In the genomic region with DNA sequence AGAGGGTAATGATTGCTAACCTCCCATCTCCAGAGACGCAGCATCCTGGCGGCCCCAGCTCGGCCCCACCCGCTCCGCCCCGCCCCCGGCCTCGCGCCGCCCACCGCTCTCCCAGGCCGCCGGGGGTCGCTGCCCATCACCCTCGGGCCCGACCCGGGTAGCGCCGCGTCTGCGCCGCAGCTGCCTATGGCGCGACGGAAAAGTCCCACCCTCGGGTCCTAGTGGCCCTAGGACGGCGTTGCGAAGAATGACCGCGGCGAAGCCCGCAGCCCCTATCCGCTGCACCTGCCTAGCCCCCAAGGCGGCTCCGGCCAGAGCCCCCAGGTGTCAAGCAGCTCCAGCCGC, we compare ENCODE assay signal across 8 cellular contexts. TPM values are rescaled to one million over a fixed set of nuclear protein-coding genes. Genes with fewer than 3 reads are reported as not detected.
DNase-seq lines count a peak whose midpoint lies in the region; ATAC-seq, FAIRE-seq and TF ChIP-seq lines count a peak whose summit lies in the region.

No MANE protein-coding gene starts in this region.

- DNase-seq in DMS153 (lab: John Stamatoyannopoulos, UW), result peak; percentile 1
- DNase-seq in Peyer's patch, result peak in 2 of 3 donors; percentile 74 to 83
- peak; percentile 68 for DNase-seq in activated gamma-delta T cell treated with Interleukin-2 at 50 U/mL for 16 hours
- DNase-seq in pancreas, result peak in 1 of 6 donors; percentile 76
- peak; percentile 84 for DNase-seq in upper lobe of right lung

- intact Hi-C loops in pancreas (cut with DNase I), result no loop called here
- intact Hi-C loops in upper lobe of right lung (cut with DNase I), result no loop called here

- H3K27ac ChIP-seq in Peyer's patch, result peak overlapping the region; percentile 94 to 99 (median 98)
- peak overlapping the region; percentile 97 to 100 (median 98) for H3K27ac ChIP-seq in gastroesophageal sphincter
- H3K27ac ChIP-seq in pancreas, result peak overlapping the region; percentile 86 to 92 (median 88)
- peak overlapping the region; percentile 91 for H3K27ac ChIP-seq in upper lobe of right lung

- H3K27me3 ChIP-seq in Peyer's patch (no peaks in the 10 kb centered on the region), gastroesophageal sphincter (no peaks in the 10 kb centered on the region), pancreas (no peaks in the 10 kb centered on the region), upper lobe of right lung (no peaks in the 10 kb centered on the region)

- TF ChIP-seq EP300 in gastroesophageal sphincter (IDR thresholded peaks at IDR 0.05), result no peak

- WGBS in gastroesophageal sphincter (ENCODE audit: low coverage in 1 of 2), 2 donors, result no CpG with 5 or more reads among the region's 37 CpGs
- 0 to 1% methylated on average over 31 to 37 of the region's 37 CpGs for WGBS in pancreas, 2 donors

- TF ChIP-seq CTCF in Peyer's patch (IDR thresholded peaks at IDR 0.05) (peak in 3 of 6 experiments; percentile 14 to 47 (median 25)), gastroesophageal sphincter (IDR thresholded peaks at IDR 0.05) (peak in 2 of 4 experiments; percentile 30 to 32), pancreas (IDR thresholded peaks at IDR 0.05) (no peak), upper lobe of right lung (IDR thresholded peaks at IDR 0.05) (peak; percentile 19)

- peaks cover 0 to 33% (median 13%) of the 10 kb centered on the region in 4 donors for H3K4me1 ChIP-seq in Peyer's patch
- peaks cover 2 to 80% (median 18%) of the 10 kb centered on the region in 3 donors for H3K4me1 ChIP-seq in gastroesophageal sphincter
- H3K4me1 ChIP-seq in pancreas, result peaks cover 4 to 23% (median 18%) of the 10 kb centered on the region in 3 donors
- H3K4me1 ChIP-seq in upper lobe of right lung, result peaks cover 32% of the 10 kb centered on the region

- H3K36me3 ChIP-seq in Peyer's patch (peaks cover 0 to 50% (median 0%) of the 10 kb centered on the region in 3 donors), gastroesophageal sphincter (peaks cover 0 to 45% of the 10 kb centered on the region in 2 donors), pancreas (peaks cover 0 to 41% (median 12%) of the 10 kb centered on the region in 3 donors), upper lobe of right lung (peaks cover 47% of the 10 kb centered on the region)

- FAIRE-seq in pancreas (lab: Jason Lieb, UNC), result no peak

- peak overlapping the region; percentile 79 to 93 (median 84) for H3K4me3 ChIP-seq in Peyer's patch
- H3K4me3 ChIP-seq in gastroesophageal sphincter, result peak overlapping the region; percentile 79 to 87
- peak overlapping the region; percentile 60 to 92 (median 88) for H3K4me3 ChIP-seq in pancreas
- peak overlapping the region; percentile 77 for H3K4me3 ChIP-seq in upper lobe of right lung

- ATAC-seq in GM19455 (IDR thresholded peaks at IDR 0.05; ENCODE audit: unreplicated experiment) (peak; percentile 57), HG03571 (IDR thresholded peaks at IDR 0.05; ENCODE audit: unreplicated experiment) (peak; percentile 48), gastroesophageal sphincter (peak; percentile 76), pancreas (peak; percentile 42 to 68 (median 65)), upper lobe of right lung (peak; percentile 76)

- TF ChIP-seq POLR2A in Peyer's patch (IDR thresholded peaks at IDR 0.05) (no peak), gastroesophageal sphincter (IDR thresholded peaks at IDR 0.05) (no peak)

- H3K9me3 ChIP-seq in Peyer's patch, result no peaks in the 10 kb centered on the region
- H3K9me3 ChIP-seq in gastroesophageal sphincter, result no peaks in the 10 kb centered on the region
- no peaks in the 10 kb centered on the region for H3K9me3 ChIP-seq in pancreas
- H3K9me3 ChIP-seq in upper lobe of right lung, result no peaks in the 10 kb centered on the region

RNA-seq across cellular contexts. Expression of a gene that starts 0.5 kb away (rescaled TPM):
- total RNA-seq in Peyer's patch (100 to 1,000 TPM in 1 of 4 donors, 10 to 100 TPM in 3; 45.9 to 125 (median 79.9) TPM), gastroesophageal sphincter (10 to 100 TPM; 36.6 to 50.4 (median 43.7) TPM), pancreas (10 to 100 TPM; 25.1 to 49.7 (median 32.6) TPM), upper lobe of right lung (75.8 TPM)
- polyA plus RNA-seq in pancreas, result 10 to 100 TPM; 57.6 to 60.4 TPM

RNA-seq across cellular contexts. Expression of a gene that starts 0.6 kb away (rescaled TPM):
- total RNA-seq in Peyer's patch, result 10 to 100 TPM; 54.5 to 92.4 (median 70.5) TPM
- total RNA-seq in gastroesophageal sphincter, result 10 to 100 TPM; 32.5 to 71.1 (median 48.3) TPM
- total RNA-seq in pancreas, result 10 to 100 TPM; 10.1 to 15.3 (median 13.9) TPM
- polyA plus RNA-seq in pancreas, result 10 to 100 TPM; 24.2 to 38.9 TPM
- total RNA-seq in upper lobe of right lung, result 34.1 TPM

RNA-seq across cellular contexts. Expression of a gene that starts 36.9 kb away (rescaled TPM):
- total RNA-seq in Peyer's patch, result 10 to 100 TPM in 2 of 4 donors, 1 to 10 TPM in 2; 4.1 to 10.5 (median 8.3) TPM
- 1 to 10 TPM; 8.9 to 9.4 (median 9.0) TPM for total RNA-seq in gastroesophageal sphincter
- total RNA-seq in pancreas, result 1 to 10 TPM; 3.7 to 8.2 (median 6.4) TPM
- 10 to 100 TPM in 1 of 2 donors, 1 to 10 TPM in 1; 9.3 to 17.8 TPM for polyA plus RNA-seq in pancreas
- total RNA-seq in upper lobe of right lung, result 9.3 TPM
